Comparison of ENCODE assay signal across 8 cellular contexts in the genomic region with DNA sequence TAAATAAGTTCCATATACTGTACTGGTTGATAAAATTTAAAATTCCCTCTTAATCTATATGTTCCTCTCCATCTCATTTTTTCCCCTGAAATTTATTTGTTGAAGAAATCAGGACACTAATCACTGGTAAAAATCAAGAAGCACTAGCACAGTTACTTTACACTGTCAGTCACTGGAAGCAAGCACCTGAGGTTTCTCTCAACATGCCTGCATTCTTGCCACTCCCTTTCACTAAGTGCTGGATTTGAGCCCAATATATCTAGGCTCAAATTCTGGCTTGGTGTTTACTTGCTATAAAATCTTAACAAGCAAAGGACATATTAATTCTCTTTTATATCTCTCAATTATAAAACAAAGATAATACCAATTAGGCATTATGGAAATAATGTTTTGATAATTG. TPM values are rescaled to one million over a fixed set of nuclear protein-coding genes. Genes with fewer than 3 reads are reported as not detected.
DNase-seq lines count a peak whose midpoint lies in the region; ATAC-seq and TF ChIP-seq lines count a peak whose summit lies in the region.

No MANE protein-coding gene starts in this region.

- H3K79me2 ChIP-seq in HCT116 (ENCODE audit: insufficient read depth, low read length) (peaks cover 30% of the 10 kb centered on the region), PC-9 (ENCODE audit: low read depth) (no peaks in the 10 kb centered on the region)

- H3K4me1 ChIP-seq in HCT116 (ENCODE audit: control insufficient read depth in 1 of 2, insufficient read depth in 2 of 2, low read length in 2 of 2) (peaks cover 0 to 26% of the 10 kb centered on the region in 2 experiments; a peak in 2 of 4 replicates), PC-9 (replicated peaks; ENCODE audit: insufficient read depth) (peaks cover 5% of the 10 kb centered on the region; the same call in 1 of the 2 replicates)

- peaks cover 7 to 29% of the 10 kb centered on the region in 2 experiments; a peak in 3 of 4 replicates for H3K36me3 ChIP-seq in HCT116 (ENCODE audit: control insufficient read depth in 1 of 2, insufficient read depth in 2 of 2, low read length in 2 of 2)
- H3K36me3 ChIP-seq in PC-9 (ENCODE audit: low read depth), result peaks cover 29% of the 10 kb centered on the region

- ATAC-seq in HCT116, result no peak

- H3K27ac ChIP-seq in HCT116 (ENCODE audit: low read depth, low read length), result no peak overlapping the region; the same call in 1 of the 2 replicates
- peak overlapping the region; percentile 27 for H3K27ac ChIP-seq in PC-9

- H3K9me3 ChIP-seq in HCT116 (ENCODE audit: control insufficient read depth in 1 of 2, insufficient read depth in 1 of 2, low read depth in 1 of 2, low read length in 2 of 2), result no peaks in the 10 kb centered on the region
- no peaks in the 10 kb centered on the region for H3K9me3 ChIP-seq in PC-9 (ENCODE audit: insufficient read depth, low read depth)

- no TSS peak for BruUV-seq in HCT116 (replicated peaks; lab: Mats Ljungman, UMichigan)
- BruUV-seq in PC-9 (replicated peaks; lab: Mats Ljungman, UMichigan), result no TSS peak

- in situ Hi-C loops in GM13976 (cut with MboI; ENCODE audit: low sequenced_read_pairs, unreplicated experiment), result no loop called here

- H3K4me3 ChIP-seq in HCT116 (replicated peaks in 1 of 2; ENCODE audit: low read depth in 1 of 2, low read length in 2 of 2), result no peak overlapping the region
- H3K4me3 ChIP-seq in PC-9, result no peak overlapping the region
- H3K4me3 ChIP-seq in fibroblast of pulmonary artery (replicated peaks; ENCODE audit: low read depth, low read length), result no peak overlapping the region

- RAD21 ChIA-PET in HCT116 (lab: Charles Lee; ENCODE audit: low non-redundant PET in 1 of 2, low total read pairs in 2 of 2, uncharacterized antibody in 2 of 2, unreplicated experiment in 2 of 2), result no interaction called here

- intact Hi-C loops in HCT116 (cut with micrococcal nuclease), result loop anchor here (10.0 kb wide), 2 partner anchors 475 to 705 kb away; a partner anchor contains a TSS
- intact Hi-C loops in PC-9 (cut with micrococcal nuclease; ENCODE audit: unreplicated experiment), result loop anchor here (5.0 kb wide), 3 partner anchors 208 to 478 kb away; a partner anchor contains a TSS

- H2AFZ ChIP-seq in HCT116 (ENCODE audit: low read depth, low read length, poor library complexity, severe bottlenecking) (no peak overlapping the region), PC-9 (no peak overlapping the region)

- peaks cover 36% of the 10 kb centered on the region for H3F3A ChIP-seq in PC-9 (ENCODE audit: insufficient read depth, low read depth)

- TF ChIP-seq CTCF in HCT116 (IDR thresholded peaks at IDR 0.05 in 2 of 3, conservative IDR thresholded peaks at IDR 0.05 in 1 of 3; ENCODE audit: borderline replicate concordance in 1 of 3, insufficient read depth in 1 of 3, low read depth in 2 of 3, low read length in 2 of 3), result no peak
- no peak for TF ChIP-seq CTCF in PC-9 (conservative IDR thresholded peaks at IDR 0.05)
- no peak for TF ChIP-seq CTCF in fibroblast of pulmonary artery (IDR thresholded peaks at IDR 0.05; ENCODE audit: low read length, missing control alignments)
- no peak for TF ChIP-seq CTCF in GM13976 (IDR thresholded peaks at IDR 0.05; ENCODE audit: borderline replicate concordance, control extremely low read depth, extremely low read depth, insufficient read depth, missing control alignments)

- POLR2A ChIA-PET in HCT116 (lab: Charles Lee) (no interaction called here), PC-9 (lab: Charles Lee; ENCODE audit: unreplicated experiment) (no interaction called here)

- H4K20me1 ChIP-seq in HCT116 (ENCODE audit: insufficient read depth) (no peaks in the 10 kb centered on the region), PC-9 (ENCODE audit: insufficient read depth) (no peaks in the 10 kb centered on the region)

- CTCF ChIA-PET in HCT116 (lab: Charles Lee) (interaction anchor here (1.4 kb wide), 1 partner anchor 337 kb away, joined by 7 read pairs; a partner anchor contains a TSS), PC-9 (lab: Charles Lee) (interaction anchor here (0.6 kb wide), 1 partner anchor 152 kb away, joined by 5 read pairs; a partner anchor contains a TSS)

- DNase-seq in HCT116 (ENCODE audit: low read depth, low spot score) (no peak), PC-9 (no peak), fibroblast of pulmonary artery (ENCODE audit: low read depth) (peak; percentile 53), retina (peak; percentile 41), HK-2 (ENCODE audit: unreplicated experiment) (no peak), GM13976 (ENCODE audit: low spot score) (no peak)
- DNase-seq in stimulated activated CD4-positive, alpha-beta T cell treated with anti-CD3 and anti-CD28 coated beads, Interleukin-4, amount 100 ng/mL, for 24 hours, result no peak
- no peak for DNase-seq in stimulated activated CD4-positive, alpha-beta T cell treated with anti-CD3 and anti-CD28 coated beads, Interleukin-12 subunit alpha, Interleukin-12 subunit beta, amount 100 ng/mL, for 4 hours

- H3K9ac ChIP-seq in HCT116 (ENCODE audit: low read length), result no peak overlapping the region

- TF ChIP-seq RAD21 in HCT116 (IDR thresholded peaks at IDR 0.05; ENCODE audit: low read depth), result no peak

- no peak for TF ChIP-seq POLR2A in HCT116 (IDR thresholded peaks at IDR 0.05; ENCODE audit: borderline replicate concordance, extremely low read depth, insufficient read depth, insufficient read length)

- H3K27me3 ChIP-seq in HCT116 (ENCODE audit: insufficient read depth, low read length), result no peaks in the 10 kb centered on the region
- H3K27me3 ChIP-seq in PC-9 (ENCODE audit: insufficient read depth, low read depth), result no peaks in the 10 kb centered on the region

- H3K9me2 ChIP-seq in HCT116 (ENCODE audit: insufficient read depth) (no peaks in the 10 kb centered on the region), PC-9 (ENCODE audit: insufficient read depth) (no peaks in the 10 kb centered on the region)

- H3K4me2 ChIP-seq in HCT116 (ENCODE audit: low read length) (peak overlapping the region; percentile 33; the same call in 1 of the 2 replicates), PC-9 (0 out of 2 replicates have a peak overlapping the region, but pooled peaks have one; percentile 4)

TF ChIP-seq in HCT116, 20 proteins besides CTCF, POLR2A, EP300 and RAD21:
- no peak for TF ChIP-seq SP1 (IDR thresholded peaks at IDR 0.05; ENCODE audit: low read depth)
- TF ChIP-seq, protein P1, sequence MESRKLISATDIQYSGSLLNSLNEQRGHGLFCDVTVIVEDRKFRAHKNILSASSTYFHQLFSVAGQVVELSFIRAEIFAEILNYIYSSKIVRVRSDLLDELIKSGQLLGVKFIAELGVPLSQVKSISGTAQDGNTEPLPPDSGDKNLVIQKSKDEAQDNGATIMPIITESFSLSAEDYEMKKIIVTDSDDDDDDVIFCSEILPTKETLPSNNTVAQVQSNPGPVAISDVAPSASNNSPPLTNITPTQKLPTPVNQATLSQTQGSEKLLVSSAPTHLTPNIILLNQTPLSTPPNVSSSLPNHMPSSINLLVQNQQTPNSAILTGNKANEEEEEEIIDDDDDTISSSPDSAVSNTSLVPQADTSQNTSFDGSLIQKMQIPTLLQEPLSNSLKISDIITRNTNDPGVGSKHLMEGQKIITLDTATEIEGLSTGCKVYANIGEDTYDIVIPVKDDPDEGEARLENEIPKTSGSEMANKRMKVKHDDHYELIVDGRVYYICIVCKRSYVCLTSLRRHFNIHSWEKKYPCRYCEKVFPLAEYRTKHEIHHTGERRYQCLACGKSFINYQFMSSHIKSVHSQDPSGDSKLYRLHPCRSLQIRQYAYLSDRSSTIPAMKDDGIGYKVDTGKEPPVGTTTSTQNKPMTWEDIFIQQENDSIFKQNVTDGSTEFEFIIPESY (IDR thresholded peaks at IDR 0.05; ENCODE audit: extremely low read depth, insufficient replicate concordance, low read length), result no peak
- TF ChIP-seq JUND (IDR thresholded peaks at IDR 0.05), result no peak
- TF ChIP-seq FOSL1 (IDR thresholded peaks at IDR 0.05; ENCODE audit: low read depth), result no peak
- TF ChIP-seq EGR1 (IDR thresholded peaks at IDR 0.05; ENCODE audit: low read depth), result no peak

RNA-seq across cellular contexts. Expression of a gene that starts 58.7 kb away (rescaled TPM):
- total RNA-seq in HCT116 (2021; ENCODE audit: unreplicated experiment) (142 TPM), PC-9 (2021) (148 and 157 TPM in 2 replicates)
- polyA plus RNA-seq in HCT116 (2012), result 98.0 and 103 TPM in 2 replicates

Comparison
In these comparisons a context has a peak if more than half of its experiments do, and no peak if none do; other contexts are left out.
1. DNase-seq: peak in fibroblast of pulmonary artery (single experiment) and retina (single experiment); none in HCT116 (single experiment), PC-9 (0 of 2), HK-2 (single experiment), GM13976 (single experiment), stimulated activated CD4-positive, alpha-beta T cell treated with anti-CD3 and anti-CD28 coated beads, Interleukin-4, amount 100 ng/mL, for 24 hours (single experiment) and stimulated activated CD4-positive, alpha-beta T cell treated with anti-CD3 and anti-CD28 coated beads, Interleukin-12 subunit alpha, Interleukin-12 subunit beta, amount 100 ng/mL, for 4 hours (single experiment).